7 cellular contexts compared by ENCODE assay signal in the genomic region with DNA sequence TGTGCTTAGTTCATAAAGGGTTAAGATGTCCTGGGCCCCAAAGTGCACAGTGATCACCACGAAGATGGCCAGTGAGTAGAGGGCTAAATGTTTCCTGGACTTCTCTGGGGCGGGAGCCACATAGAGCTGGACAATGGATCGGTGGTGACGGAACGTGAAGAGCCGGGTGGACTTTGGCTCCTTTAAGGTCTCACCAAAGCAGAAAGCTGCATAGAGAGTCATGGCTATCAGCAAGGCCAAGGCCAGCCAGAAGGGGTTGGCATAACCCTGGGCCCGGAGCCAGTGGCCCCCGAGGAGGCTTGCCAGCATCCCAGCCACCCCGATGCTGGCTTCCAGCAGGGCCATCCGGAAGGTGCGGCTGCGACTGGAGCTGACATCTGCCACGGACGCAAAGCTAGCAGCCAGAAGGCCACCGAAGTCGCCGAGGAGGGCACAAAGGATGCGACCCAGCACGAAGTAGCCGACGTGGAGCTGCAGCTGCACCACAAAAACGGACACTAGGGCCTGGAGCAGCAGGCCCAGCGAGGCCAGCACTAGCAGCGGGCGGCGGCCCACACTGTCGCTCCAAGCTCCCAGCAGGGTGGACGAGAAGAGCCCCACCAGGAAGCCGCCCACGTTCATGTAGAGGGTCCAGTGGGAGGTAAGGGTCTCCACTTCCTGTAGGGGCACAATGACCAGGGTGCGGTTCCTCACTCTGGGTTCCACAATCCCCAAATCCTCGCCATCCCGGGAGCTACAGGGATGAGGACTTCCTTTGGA. TPM values are rescaled to one million over a fixed set of nuclear protein-coding genes. Genes with fewer than 3 reads are reported as not detected.
DNase-seq lines count a peak whose midpoint lies in the region; ATAC-seq, FAIRE-seq and TF ChIP-seq lines count a peak whose summit lies in the region.
"Had no signal": no experiment of that assay in that cellular context is flagged by ENCODE, and none has a peak within 500 bp of the region (broad histone marks: within the 10 kb centered on the region; RNA-seq: fewer than 3 reads in every experiment).

No MANE protein-coding gene starts in this region.

- ATAC-seq in natural killer cell (no peak), HG03521 (IDR thresholded peaks at IDR 0.05; ENCODE audit: unreplicated experiment) (no peak)

- intact Hi-C loops in natural killer cell (cut with micrococcal nuclease), result no loop called here
- intact Hi-C loops in posterior vena cava (cut with DNase I), result no loop called here

- peaks cover 0 to 3% of the 10 kb centered on the region in 2 donors for H3K4me1 Mint-ChIP-seq in natural killer cell

- FAIRE-seq in GM18507 (lab: Jason Lieb, UNC), result peak; percentile 12

- DNase-seq in GM18507 (ENCODE audit: extremely low spot score, insufficient read length, low read depth) (no peak), astrocyte of the spinal cord (ENCODE audit: low read depth, low spot score) (no peak), natural killer cell (no peak), posterior vena cava (ENCODE audit: low spot score) (no peak), NCI-H128 (lab: John Stamatoyannopoulos, UW; ENCODE audit: unreplicated experiment) (no peak)

- no peaks in the 10 kb centered on the region for H3K36me3 Mint-ChIP-seq in natural killer cell

- in situ Hi-C loops in astrocyte of the spinal cord (cut with HindIII; ENCODE audit: low sequenced_read_pairs), result no loop called here

- peak overlapping the region; percentile 52 for H3K4me3 ChIP-seq in astrocyte of the spinal cord (ENCODE audit: low read depth, low read length)

- peaks cover 4 to 7% of the 10 kb centered on the region in 2 donors for H3K27me3 Mint-ChIP-seq in natural killer cell (ENCODE audit: low read depth in 2 of 2)

- peak overlapping the region; percentile 66 for H3K4me3 Mint-ChIP-seq in natural killer cell

- no peak overlapping the region for H3K27ac Mint-ChIP-seq in natural killer cell

- no peaks in the 10 kb centered on the region for H3K9me3 Mint-ChIP-seq in natural killer cell

- TF ChIP-seq CTCF in astrocyte of the spinal cord (IDR thresholded peaks at IDR 0.05; ENCODE audit: low read depth, low read length) (no peak), natural killer cell (IDR thresholded peaks at IDR 0.05) (no peak)

RNA-seq across cellular contexts. Expression of gene SLC46A1, which starts 1.0 kb away (rescaled TPM):
- total RNA-seq in natural killer cell (under 1 TPM; 0.54 to 0.84 (median 0.55) TPM), posterior vena cava (10 to 100 TPM in 1 of 2 donors, 1 to 10 TPM in 1; 6.0 to 10.6 TPM)

RNA-seq across cellular contexts. Expression of gene SARM1, which starts 33.5 kb away (rescaled TPM):
- total RNA-seq in natural killer cell (10 to 100 TPM; 25.7 to 33.0 (median 26.2) TPM), posterior vena cava (10 to 100 TPM; 15.0 to 16.1 TPM)

RNA-seq across cellular contexts. Expression of gene VTN, which starts 34.9 kb away (rescaled TPM):
- not detected for total RNA-seq in natural killer cell
- 1 to 10 TPM; 1.8 to 5.4 TPM for total RNA-seq in posterior vena cava

RNA-seq across cellular contexts. Expression of gene SEBOX, which starts 40.0 kb away (rescaled TPM):
- not detected for total RNA-seq in natural killer cell
- not detected for total RNA-seq in posterior vena cava
- total RNA-seq: RPMI7951 had no signal

RNA-seq across cellular contexts. Expression of gene POLDIP2, which starts 47.7 kb away (rescaled TPM):
- total RNA-seq in natural killer cell (10 to 100 TPM; 30.8 to 37.0 (median 33.7) TPM), posterior vena cava (10 to 100 TPM; 53.5 to 54.4 TPM)
